In the genomic region with DNA sequence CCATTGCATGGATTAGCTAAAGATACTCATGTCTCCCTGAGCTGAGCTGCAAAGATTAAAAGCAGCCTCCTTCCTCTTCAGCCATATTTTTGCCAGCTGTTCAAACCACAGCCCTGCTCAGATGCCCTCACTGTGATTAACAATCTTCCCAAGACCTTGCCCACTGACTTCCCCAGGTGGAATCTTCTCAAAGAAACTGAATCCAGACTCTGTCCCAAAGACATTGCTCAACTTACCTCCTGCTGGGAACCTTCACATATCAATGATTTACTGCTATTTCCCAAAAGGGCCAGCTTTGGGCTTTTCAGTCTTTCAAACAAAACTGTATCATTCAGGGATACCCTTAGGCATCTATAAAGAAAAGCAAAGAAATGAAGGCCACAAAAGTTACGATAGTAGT, we compare ENCODE assay signal across 20 cellular contexts. TPM values are rescaled to one million over a fixed set of nuclear protein-coding genes. Genes with fewer than 3 reads are reported as not detected.
DNase-seq lines count a peak whose midpoint lies in the region; ATAC-seq, FAIRE-seq and TF ChIP-seq lines count a peak whose summit lies in the region.
"Had no signal": no experiment of that assay in that cellular context is flagged by ENCODE, and none has a peak within 500 bp of the region (broad histone marks: within the 10 kb centered on the region; RNA-seq: fewer than 3 reads in every experiment).

No MANE protein-coding gene starts in this region.

- in situ Hi-C loops in K562 (cut with MboI): no loop called here
- in situ Hi-C loops in HAP-1 (cut with MboI; ENCODE audit: low sequenced_read_pairs): no loop called here

- no peak for TF ChIP-seq RAD21 in K562 (CRISPR knock-in tag; conservative IDR thresholded peaks at IDR 0.05 in 1 of 2, IDR thresholded peaks at IDR 0.05 in 1 of 2)

- no peak overlapping the region for H3K4me3 ChIP-seq in K562
- no peak overlapping the region for H3K4me3 ChIP-seq in HAP-1
- H3K4me3 ChIP-seq in neural progenitor cell: no peak overlapping the region
- H3K4me3 ChIP-seq: SJCRH30 had no signal

- CTCF ChIA-PET in HEK293T (lab: Yijun Ruan, JAX) (interaction anchor here (1.1 kb wide), 1 partner anchor 10 kb away, joined by 3 read pairs; no protein-coding TSS in a partner anchor), K562 (lab: Yijun Ruan, JAX; ENCODE audit: low intra/inter-chr PET ratio) (no interaction called here)

- H3K27ac ChIP-seq in K562 (ENCODE audit: extremely low read depth, low read depth, low read length) (no peak overlapping the region), neural progenitor cell (no peak overlapping the region)
- H3K27ac ChIP-seq: 22Rv1, KMS-11, RWPE1, SJCRH30 had no signal

- H3K9ac ChIP-seq in K562 (ENCODE audit: insufficient read depth in 1 of 2, low read depth in 2 of 2, low read length in 2 of 2) (no peak overlapping the region), neural progenitor cell (no peak overlapping the region)
- H3K9ac ChIP-seq: KMS-11 had no signal

- TF ChIP-seq CTCF in K562 (IDR thresholded peaks at IDR 0.05 in 2 of 3, conservative IDR thresholded peaks at IDR 0.05 in 1 of 3; ENCODE audit: insufficient read depth in 2 of 3, low read depth in 1 of 3, low read length in 3 of 3): no peak
- TF ChIP-seq CTCF in neural progenitor cell (IDR thresholded peaks at IDR 0.05): no peak

- intact Hi-C loops in K562 (cut with micrococcal nuclease): loop anchor here (10.0 kb wide), 1 partner anchor 290 kb away; no protein-coding TSS in a partner anchor

- TF ChIP-seq POLR2A in K562 (conservative IDR thresholded peaks at IDR 0.05): no peak
- TF ChIP-seq POLR2A in GM12892 (IDR thresholded peaks at IDR 0.05; ENCODE audit: low read depth, low read length): no peak

- H3K4me1 Mint-ChIP-seq in neural progenitor cell: peaks cover 5% of the 10 kb centered on the region

- peak; percentile 20 for DNase-seq in NCI-H82 (lab: John Stamatoyannopoulos, UW)
- DNase-seq in NCI-H82 treated with DMSO at 0.1 percent for 48 hours (lab: John Stamatoyannopoulos, UW; ENCODE audit: unreplicated experiment): no peak
- no peak for DNase-seq in HEK293T (ENCODE audit: extremely low spot score)
- no peak for DNase-seq in K562 (ENCODE audit: extremely low read depth in 1 of 4, low spot score in 3 of 4)
- DNase-seq in myocyte (ENCODE audit: low read depth): peak; percentile 58
- no peak for DNase-seq in HAP-1 (ENCODE audit: low spot score in 2 of 2)
- DNase-seq in GM12892 (ENCODE audit: insufficient read length): no peak
- DNase-seq in neural progenitor cell (ENCODE audit: low spot score): no peak
- DNase-seq: COR-L47, DMS153, HCEC 1CT, NCI-H1436, NCI-H2081, NCI-H226, NCI-H526 treated with DMSO at 0.1 percent for 48 hours had no signal

- POLR2A ChIA-PET in HEK293T (lab: Yijun Ruan, JAX): interaction anchor here (1.1 to 1.5 kb wide), 2 partner anchors 9 to 10 kb away, joined by 3 to 4 read pairs; a partner anchor contains a TSS
- POLR2A ChIA-PET in K562 (lab: Yijun Ruan, JAX): interaction anchor here (0.6 to 1.1 kb wide), 2 partner anchors 10 to 11 kb away, joined by 3 to 4 read pairs; no protein-coding TSS in a partner anchor

- no peak for TF ChIP-seq EP300 in K562 (IDR thresholded peaks at IDR 0.05; ENCODE audit: low read length)

- no peak overlapping the region for H3K27ac Mint-ChIP-seq in neural progenitor cell
- H3K27ac Mint-ChIP-seq: CD14-positive monocyte had no signal

- ATAC-seq in K562: no peak

- no TSS peak for BruUV-seq in K562 (replicated peaks; lab: Mats Ljungman, UMichigan)

- WGBS in K562 (ENCODE audit: insufficient coverage, low coverage, missing lambda C conversion rate): 23% methylated on average over 1 of the region's 1 CpG

- H3K9me3 ChIP-seq in K562 (replicated peaks; ENCODE audit: control insufficient read depth, insufficient read depth, low read depth, low read length) (no peaks in the 10 kb centered on the region), HAP-1 (no peaks in the 10 kb centered on the region), neural progenitor cell (ENCODE audit: low read depth) (no peaks in the 10 kb centered on the region)
- H3K9me3 ChIP-seq: SJCRH30 had no signal

- H3K36me3 Mint-ChIP-seq in neural progenitor cell: peaks cover 4% of the 10 kb centered on the region

- H3K36me3 ChIP-seq in K562 (ENCODE audit: control insufficient read depth, insufficient read depth, low read length): no peaks in the 10 kb centered on the region
- no peaks in the 10 kb centered on the region for H3K36me3 ChIP-seq in HAP-1 (replicated peaks)
- no peaks in the 10 kb centered on the region for H3K36me3 ChIP-seq in neural progenitor cell
- H3K36me3 ChIP-seq: SJCRH30 had no signal

- H3K4me2 ChIP-seq in K562 (ENCODE audit: insufficient read depth, low read length) (no peak overlapping the region), neural progenitor cell (no peak overlapping the region)
- H3K4me2 ChIP-seq: KMS-11 had no signal

- H3F3A ChIP-seq in neural progenitor cell (ENCODE audit: low read depth): no peaks in the 10 kb centered on the region

- H3K79me2 ChIP-seq in K562 (ENCODE audit: control insufficient read depth, insufficient read depth, low read length) (no peaks in the 10 kb centered on the region), neural progenitor cell (ENCODE audit: low read depth) (no peaks in the 10 kb centered on the region)

- H2AFZ ChIP-seq in K562 (ENCODE audit: low read depth, low read length) (no peak overlapping the region), neural progenitor cell (replicated peaks) (no peak overlapping the region)

- FAIRE-seq in K562 (lab: Jason Lieb, UNC) (no peak), GM12892 (lab: Jason Lieb, UNC) (no peak)

- H4K20me1 ChIP-seq in K562 (replicated peaks; ENCODE audit: control insufficient read depth, insufficient read depth, low read length) (no peaks in the 10 kb centered on the region), neural progenitor cell (ENCODE audit: low read depth) (no peaks in the 10 kb centered on the region)

- H3K27me3 Mint-ChIP-seq in neural progenitor cell (ENCODE audit: insufficient read depth, low read depth): no peaks in the 10 kb centered on the region

- H3K4me1 ChIP-seq in K562 (replicated peaks in 1 of 2; ENCODE audit: control insufficient read depth in 2 of 2, insufficient read depth in 2 of 2, low read length in 2 of 2) (no peaks in the 10 kb centered on the region; a peak in 1 of 5 replicates), HAP-1 (peaks cover 2% of the 10 kb centered on the region; the same call in 1 of the 2 replicates), neural progenitor cell (no peaks in the 10 kb centered on the region)

- no peaks in the 10 kb centered on the region for H3K27me3 ChIP-seq in K562 (ENCODE audit: control insufficient read depth in 2 of 2, insufficient read depth in 2 of 2, low read length in 2 of 2)
- H3K27me3 ChIP-seq in HAP-1 (ENCODE audit: low read depth): no peaks in the 10 kb centered on the region
- no peaks in the 10 kb centered on the region for H3K27me3 ChIP-seq in neural progenitor cell
- H3K27me3 ChIP-seq: SJCRH30 had no signal

- H3K4me3 Mint-ChIP-seq in neural progenitor cell: no peak overlapping the region
- H3K4me3 Mint-ChIP-seq: CD14-positive monocyte had no signal

- no peaks in the 10 kb centered on the region for H3K9me1 ChIP-seq in K562 (ENCODE audit: control insufficient read depth, insufficient read depth, low read length)

- no peaks in the 10 kb centered on the region for H3K9me3 Mint-ChIP-seq in neural progenitor cell
- H3K9me3 Mint-ChIP-seq: CD14-positive monocyte had no signal

RNA-seq across cellular contexts. Expression of a gene that starts 9.2 kb away (rescaled TPM):
- 0.37 TPM in 1 of 2 replicates, not detected in the other for total RNA-seq in K562 (2011; cell fraction: chromatin; rRNA removed; ENCODE audit: low replicate concordance)
- total RNA-seq in K562 (2011; cell fraction: nucleolus; rRNA removed): 0.79 and 0.83 TPM in 2 replicates
- 0.59 and 0.69 TPM in 2 replicates for total RNA-seq in K562 (2011; cell fraction: nucleoplasm; rRNA removed)
- 0.59 and 1.1 TPM in 2 replicates for total RNA-seq in K562 (2014; rRNA removed)
- total RNA-seq in K562 (2014; rRNA removed; fragmentation: Illumina TruSeq; extraction: Trizol): 0.62 and 0.64 TPM in 2 replicates
- total RNA-seq in K562 (2015; rRNA removed; fragmentation: Illumina TruSeq; extraction: Trizol): 0.75 and 0.98 TPM in 2 replicates
- 1.6 and 1.7 TPM in 2 replicates for total RNA-seq in K562 (2021)
- 0.22 and 0.38 TPM in 2 replicates for polyA plus RNA-seq in K562 (2011; rRNA removed)
- 0.13 and 0.48 TPM in 2 replicates for polyA plus RNA-seq in K562 (2011; cell fraction: cytosol; rRNA removed)
- polyA plus RNA-seq in K562 (2011; cell fraction: nucleus; rRNA removed): 0.52 and 0.94 TPM in 2 replicates
- 0.51 and 0.59 TPM in 2 replicates for polyA plus RNA-seq in K562 (2012)
- 0.24 and 0.27 TPM in 2 replicates for polyA plus RNA-seq in K562 (2014; fragmentation: Illumina TruSeq; extraction: Trizol)
- under 1 TPM; 0.07 to 0.08 TPM for polyA plus RNA-seq in K562 (2014; fragmentation: Nextera tagmentation; extraction: Ambion mirVana)
- 0.42 and 0.74 TPM in 2 replicates for polyA plus RNA-seq in K562 (2014; rRNA removed)
- polyA minus RNA-seq in K562 (2011; rRNA and poly(A)+ RNA removed): not detected in 2 replicates
- 0.38 TPM in 1 of 2 replicates, not detected in the other for polyA minus RNA-seq in K562 (2011; cell fraction: cytosol; rRNA and poly(A)+ RNA removed)
- 0.11 and 0.27 TPM in 2 replicates for polyA minus RNA-seq in K562 (2011; cell fraction: nucleus; rRNA and poly(A)+ RNA removed)
- 2.1 and 5.7 TPM in 2 replicates for total RNA-seq in myocyte
- polyA plus RNA-seq in myocyte (2012): 1.2 TPM
- 1.6 TPM for polyA plus RNA-seq in GM12892 (2012; ENCODE audit: missing spikeins)
- 0.59 and 1.4 TPM in 2 replicates for total RNA-seq in neural progenitor cell (ENCODE audit: low replicate concordance)

RNA-seq across cellular contexts. Expression of a gene that starts 9.4 kb away (rescaled TPM):
- 19.7 and 38.1 TPM in 2 replicates for total RNA-seq in K562 (2011; cell fraction: chromatin; rRNA removed; ENCODE audit: low replicate concordance)
- 10.0 and 11.2 TPM in 2 replicates for total RNA-seq in K562 (2011; cell fraction: nucleolus; rRNA removed)
- 21.6 and 45.1 TPM in 2 replicates for total RNA-seq in K562 (2011; cell fraction: nucleoplasm; rRNA removed)
- 4.2 and 5.9 TPM in 2 replicates for total RNA-seq in K562 (2014; rRNA removed)
- 7.5 and 9.1 TPM in 2 replicates for total RNA-seq in K562 (2014; rRNA removed; fragmentation: Illumina TruSeq; extraction: Trizol)
- 7.5 and 7.8 TPM in 2 replicates for total RNA-seq in K562 (2015; rRNA removed; fragmentation: Illumina TruSeq; extraction: Trizol)
- 9.5 and 9.9 TPM in 2 replicates for total RNA-seq in K562 (2021)
- 5.4 and 7.2 TPM in 2 replicates for polyA plus RNA-seq in K562 (2011; rRNA removed)
- polyA plus RNA-seq in K562 (2011; cell fraction: cytosol; rRNA removed): 1.8 and 2.1 TPM in 2 replicates
- 14.5 and 17.3 TPM in 2 replicates for polyA plus RNA-seq in K562 (2011; cell fraction: nucleus; rRNA removed)
- polyA plus RNA-seq in K562 (2012): 2.7 and 3.9 TPM in 2 replicates
- 5.3 and 8.4 TPM in 2 replicates for polyA plus RNA-seq in K562 (2014; fragmentation: Illumina TruSeq; extraction: Trizol)
- polyA plus RNA-seq in K562 (2014; fragmentation: Nextera tagmentation; extraction: Ambion mirVana): 1 to 10 TPM; 1.3 to 2.0 TPM
- 4.3 and 5.1 TPM in 2 replicates for polyA plus RNA-seq in K562 (2014; rRNA removed)
- 5.8 and 9.0 TPM in 2 replicates for polyA minus RNA-seq in K562 (2011; rRNA and poly(A)+ RNA removed)
- polyA minus RNA-seq in K562 (2011; cell fraction: cytosol; rRNA and poly(A)+ RNA removed): 2.6 and 3.3 TPM in 2 replicates
- polyA minus RNA-seq in K562 (2011; cell fraction: nucleus; rRNA and poly(A)+ RNA removed): 12.9 and 23.0 TPM in 2 replicates
- total RNA-seq in myocyte: 2.7 and 3.1 TPM in 2 replicates
- 0.69 TPM for polyA plus RNA-seq in myocyte (2012)
- 5.4 TPM for polyA plus RNA-seq in GM12892 (2012; ENCODE audit: missing spikeins)
- total RNA-seq in neural progenitor cell (ENCODE audit: low replicate concordance): 4.5 and 7.5 TPM in 2 replicates

Comparison
In these comparisons a context has a peak if more than half of its experiments do, and no peak if none do; other contexts are left out.
1. DNase-seq: peak in NCI-H82 (single experiment) and myocyte (single experiment); none in NCI-H82 treated with DMSO at 0.1 percent for 48 hours (single experiment), HEK293T (single experiment), K562 (0 of 4), HAP-1 (0 of 2), GM12892 (single experiment) and neural progenitor cell (single experiment).